6 cellular contexts compared by ENCODE assay signal in genomic region chr2:16870677-16871076, GRCh38.
"Had no signal": no experiment of that assay in that cellular context is flagged by ENCODE, and none has a peak within 500 bp of the region (broad histone marks: within the 10 kb centered on the region; RNA-seq: fewer than 3 reads in every experiment).

No MANE protein-coding gene starts in this region.

- H3K36me3 ChIP-seq: cardiac muscle cell, esophagus squamous epithelium had no signal

- H3K27ac ChIP-seq: cardiac muscle cell, esophagus squamous epithelium had no signal

- H3K27me3 ChIP-seq: cardiac muscle cell, esophagus squamous epithelium had no signal

- DNase-seq: activated CD4-positive, alpha-beta T cell treated with anti-CD3 and anti-CD28 coated beads, Interleukin-2, amount 50 U/mL, for 48 hours; activated naive CD4-positive, alpha-beta T cell treated with anti-CD3 and anti-CD28 coated beads, Interleukin-2, amount 10 ng/mL, durations not matched to agents 7 days and 5 days; activated T-cell treated with anti-CD3 and anti-CD28 coated beads, Interleukin-2, amount 50 U/mL, for 24 hours; esophagus squamous epithelium; glutamatergic neuron had no signal

- H3K9me3 ChIP-seq: esophagus squamous epithelium had no signal

- H3K4me3 ChIP-seq: cardiac muscle cell, esophagus squamous epithelium had no signal
